1 cellular context compared by ENCODE assay signal in the genomic region with DNA sequence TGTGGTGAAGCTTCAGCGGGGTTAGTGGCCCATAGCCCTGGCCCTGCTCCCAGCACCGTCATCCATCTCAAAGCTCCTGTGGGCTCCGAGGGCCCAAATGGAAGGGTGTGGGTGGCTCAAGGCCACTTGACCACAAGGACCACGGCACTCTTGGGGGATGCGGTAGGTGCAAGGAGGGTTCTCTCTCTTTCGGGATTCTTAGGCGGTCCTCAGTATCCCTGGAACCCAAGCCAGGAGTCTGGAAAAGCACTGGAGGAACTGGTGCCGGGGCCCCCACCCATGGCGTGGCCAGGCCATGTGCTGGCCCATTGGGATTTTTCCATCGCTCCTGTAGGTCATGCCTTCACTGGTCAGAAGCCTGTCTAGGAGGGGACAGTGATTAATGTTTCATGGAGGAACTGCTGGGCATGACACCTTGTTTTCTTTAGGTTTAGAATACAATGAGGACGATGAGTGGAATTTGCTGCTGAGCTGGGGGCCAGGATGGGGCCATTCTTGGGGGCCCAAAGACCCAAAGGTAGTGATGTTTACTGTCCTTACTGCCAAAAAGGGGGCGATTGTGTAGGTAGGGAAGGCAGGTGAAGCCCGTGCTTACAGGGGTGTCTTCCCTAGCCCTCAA.
TF ChIP-seq lines count a peak whose summit lies in the region.

No MANE protein-coding gene starts in this region.

TF ChIP-seq in HepG2, 621 proteins besides CTCF, POLR2A, EP300 and RAD21:
- no peak for TF ChIP-seq ATF7 (IDR thresholded peaks at IDR 0.05)
- TF ChIP-seq ATF7 (CRISPR knock-in tag; IDR thresholded peaks at IDR 0.05) = no peak
- no peak for TF ChIP-seq ZNF124 (CRISPR knock-in tag; IDR thresholded peaks at IDR 0.05)
- TF ChIP-seq, protein P1, sequence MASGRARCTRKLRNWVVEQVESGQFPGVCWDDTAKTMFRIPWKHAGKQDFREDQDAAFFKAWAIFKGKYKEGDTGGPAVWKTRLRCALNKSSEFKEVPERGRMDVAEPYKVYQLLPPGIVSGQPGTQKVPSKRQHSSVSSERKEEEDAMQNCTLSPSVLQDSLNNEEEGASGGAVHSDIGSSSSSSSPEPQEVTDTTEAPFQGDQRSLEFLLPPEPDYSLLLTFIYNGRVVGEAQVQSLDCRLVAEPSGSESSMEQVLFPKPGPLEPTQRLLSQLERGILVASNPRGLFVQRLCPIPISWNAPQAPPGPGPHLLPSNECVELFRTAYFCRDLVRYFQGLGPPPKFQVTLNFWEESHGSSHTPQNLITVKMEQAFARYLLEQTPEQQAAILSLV (CRISPR knock-in tag; IDR thresholded peaks at IDR 0.05; ENCODE audit: borderline replicate concordance) = no peak
- TF ChIP-seq, protein P2, sequence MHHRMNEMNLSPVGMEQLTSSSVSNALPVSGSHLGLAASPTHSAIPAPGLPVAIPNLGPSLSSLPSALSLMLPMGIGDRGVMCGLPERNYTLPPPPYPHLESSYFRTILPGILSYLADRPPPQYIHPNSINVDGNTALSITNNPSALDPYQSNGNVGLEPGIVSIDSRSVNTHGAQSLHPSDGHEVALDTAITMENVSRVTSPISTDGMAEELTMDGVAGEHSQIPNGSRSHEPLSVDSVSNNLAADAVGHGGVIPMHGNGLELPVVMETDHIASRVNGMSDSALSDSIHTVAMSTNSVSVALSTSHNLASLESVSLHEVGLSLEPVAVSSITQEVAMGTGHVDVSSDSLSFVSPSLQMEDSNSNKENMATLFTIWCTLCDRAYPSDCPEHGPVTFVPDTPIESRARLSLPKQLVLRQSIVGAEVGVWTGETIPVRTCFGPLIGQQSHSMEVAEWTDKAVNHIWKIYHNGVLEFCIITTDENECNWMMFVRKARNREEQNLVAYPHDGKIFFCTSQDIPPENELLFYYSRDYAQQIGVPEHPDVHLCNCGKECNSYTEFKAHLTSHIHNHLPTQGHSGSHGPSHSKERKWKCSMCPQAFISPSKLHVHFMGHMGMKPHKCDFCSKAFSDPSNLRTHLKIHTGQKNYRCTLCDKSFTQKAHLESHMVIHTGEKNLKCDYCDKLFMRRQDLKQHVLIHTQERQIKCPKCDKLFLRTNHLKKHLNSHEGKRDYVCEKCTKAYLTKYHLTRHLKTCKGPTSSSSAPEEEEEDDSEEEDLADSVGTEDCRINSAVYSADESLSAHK (CRISPR knock-in tag; IDR thresholded peaks at IDR 0.05; ENCODE audit: borderline replicate concordance) = no peak
- no peak for TF ChIP-seq MEF2D (CRISPR knock-in tag; IDR thresholded peaks at IDR 0.05)
- TF ChIP-seq POGZ (CRISPR knock-in tag; IDR thresholded peaks at IDR 0.05) = no peak
- no peak for TF ChIP-seq PRMT3 (CRISPR knock-in tag; IDR thresholded peaks at IDR 0.05; ENCODE audit: borderline replicate concordance, low read depth)
- TF ChIP-seq TEAD2 (CRISPR knock-in tag; IDR thresholded peaks at IDR 0.05) = no peak
- no peak for TF ChIP-seq ZNF850 (CRISPR knock-in tag; conservative IDR thresholded peaks at IDR 0.05)
- TF ChIP-seq HCFC1 (IDR thresholded peaks at IDR 0.05; ENCODE audit: low read depth, low read length) = no peak
- TF ChIP-seq GPN1 (CRISPR knock-in tag; IDR thresholded peaks at IDR 0.05; ENCODE audit: borderline replicate concordance) = no peak
- no peak for TF ChIP-seq NFYB (CRISPR knock-in tag; IDR thresholded peaks at IDR 0.05)
- no peak for TF ChIP-seq SNAI1 (CRISPR knock-in tag; IDR thresholded peaks at IDR 0.05; ENCODE audit: borderline replicate concordance)
- TF ChIP-seq, protein P3, sequence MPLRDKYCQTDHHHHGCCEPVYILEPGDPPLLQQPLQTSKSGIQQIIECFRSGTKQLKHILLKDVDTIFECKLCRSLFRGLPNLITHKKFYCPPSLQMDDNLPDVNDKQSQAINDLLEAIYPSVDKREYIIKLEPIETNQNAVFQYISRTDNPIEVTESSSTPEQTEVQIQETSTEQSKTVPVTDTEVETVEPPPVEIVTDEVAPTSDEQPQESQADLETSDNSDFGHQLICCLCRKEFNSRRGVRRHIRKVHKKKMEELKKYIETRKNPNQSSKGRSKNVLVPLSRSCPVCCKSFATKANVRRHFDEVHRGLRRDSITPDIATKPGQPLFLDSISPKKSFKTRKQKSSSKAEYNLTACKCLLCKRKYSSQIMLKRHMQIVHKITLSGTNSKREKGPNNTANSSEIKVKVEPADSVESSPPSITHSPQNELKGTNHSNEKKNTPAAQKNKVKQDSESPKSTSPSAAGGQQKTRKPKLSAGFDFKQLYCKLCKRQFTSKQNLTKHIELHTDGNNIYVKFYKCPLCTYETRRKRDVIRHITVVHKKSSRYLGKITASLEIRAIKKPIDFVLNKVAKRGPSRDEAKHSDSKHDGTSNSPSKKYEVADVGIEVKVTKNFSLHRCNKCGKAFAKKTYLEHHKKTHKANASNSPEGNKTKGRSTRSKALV (CRISPR knock-in tag; IDR thresholded peaks at IDR 0.05) = no peak
- no peak for TF ChIP-seq NAIF1 (CRISPR knock-in tag; IDR thresholded peaks at IDR 0.05; ENCODE audit: borderline replicate concordance)
- no peak for TF ChIP-seq ZNF572 (CRISPR knock-in tag; IDR thresholded peaks at IDR 0.05)
- no peak for TF ChIP-seq ISX (CRISPR knock-in tag; conservative IDR thresholded peaks at IDR 0.05)
TF ChIP-seq in HepG2: peak in this region for 0.
